ENCODE assay signal across 1 cellular context in the genomic region with DNA sequence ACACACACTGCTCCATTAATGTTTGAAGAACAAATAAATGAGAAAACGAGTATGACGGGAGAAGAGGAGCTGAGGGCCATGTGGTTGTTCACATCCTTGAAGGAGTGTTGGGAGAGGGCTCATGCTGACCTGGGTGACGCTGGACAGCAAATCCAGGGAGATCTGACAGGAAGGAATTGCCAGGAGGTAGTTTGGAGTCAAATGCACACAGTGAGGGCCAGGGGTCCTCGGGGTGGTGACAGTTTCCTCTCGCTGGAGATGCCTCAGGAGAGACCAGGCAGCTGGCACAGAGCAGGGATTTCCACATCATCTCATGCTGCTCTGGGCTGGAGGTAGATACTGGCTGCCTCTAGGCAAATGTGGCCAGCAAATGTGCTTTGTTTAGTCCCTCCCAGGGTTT.
TF ChIP-seq lines count a peak whose summit lies in the region.

No MANE protein-coding gene starts in this region.

TF ChIP-seq in IMR-90, 13 proteins besides CTCF, POLR2A, EP300 and RAD21:
- TF ChIP-seq CHD1 (IDR thresholded peaks at IDR 0.05; ENCODE audit: low read depth, low read length): no peak
- TF ChIP-seq MAZ (IDR thresholded peaks at IDR 0.05; ENCODE audit: borderline replicate concordance, low read depth, low read length): no peak
- TF ChIP-seq, protein P1, sequence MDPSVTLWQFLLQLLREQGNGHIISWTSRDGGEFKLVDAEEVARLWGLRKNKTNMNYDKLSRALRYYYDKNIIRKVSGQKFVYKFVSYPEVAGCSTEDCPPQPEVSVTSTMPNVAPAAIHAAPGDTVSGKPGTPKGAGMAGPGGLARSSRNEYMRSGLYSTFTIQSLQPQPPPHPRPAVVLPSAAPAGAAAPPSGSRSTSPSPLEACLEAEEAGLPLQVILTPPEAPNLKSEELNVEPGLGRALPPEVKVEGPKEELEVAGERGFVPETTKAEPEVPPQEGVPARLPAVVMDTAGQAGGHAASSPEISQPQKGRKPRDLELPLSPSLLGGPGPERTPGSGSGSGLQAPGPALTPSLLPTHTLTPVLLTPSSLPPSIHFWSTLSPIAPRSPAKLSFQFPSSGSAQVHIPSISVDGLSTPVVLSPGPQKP (IDR thresholded peaks at IDR 0.05; ENCODE audit: borderline replicate concordance, low read depth, low read length): no peak
- no peak for TF ChIP-seq RFX5 (IDR thresholded peaks at IDR 0.05; ENCODE audit: low read depth, low read length)
- no peak for TF ChIP-seq NFE2L2 (IDR thresholded peaks at IDR 0.05; ENCODE audit: low read depth, low read length)
- TF ChIP-seq CEBPB (IDR thresholded peaks at IDR 0.05; ENCODE audit: low read depth, low read length): no peak
- TF ChIP-seq, protein P2, sequence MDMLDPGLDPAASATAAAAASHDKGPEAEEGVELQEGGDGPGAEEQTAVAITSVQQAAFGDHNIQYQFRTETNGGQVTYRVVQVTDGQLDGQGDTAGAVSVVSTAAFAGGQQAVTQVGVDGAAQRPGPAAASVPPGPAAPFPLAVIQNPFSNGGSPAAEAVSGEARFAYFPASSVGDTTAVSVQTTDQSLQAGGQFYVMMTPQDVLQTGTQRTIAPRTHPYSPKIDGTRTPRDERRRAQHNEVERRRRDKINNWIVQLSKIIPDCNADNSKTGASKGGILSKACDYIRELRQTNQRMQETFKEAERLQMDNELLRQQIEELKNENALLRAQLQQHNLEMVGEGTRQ (IDR thresholded peaks at IDR 0.05; ENCODE audit: low read depth, low read length): no peak
- TF ChIP-seq BHLHE40 (IDR thresholded peaks at IDR 0.05; ENCODE audit: low read depth, low read length): no peak
- no peak for TF ChIP-seq RCOR1 (IDR thresholded peaks at IDR 0.05; ENCODE audit: insufficient replicate concordance, low read length)
- no peak for TF ChIP-seq SMC3 (IDR thresholded peaks at IDR 0.05; ENCODE audit: low read depth, low read length)
- no peak for TF ChIP-seq MAFK (IDR thresholded peaks at IDR 0.05; ENCODE audit: low read depth, low read length)
- no peak for TF ChIP-seq FOS (IDR thresholded peaks at IDR 0.05; ENCODE audit: low read depth, low read length)
- TF ChIP-seq MXI1 (IDR thresholded peaks at IDR 0.05; ENCODE audit: borderline replicate concordance, low read depth, low read length): no peak
